27 cellular contexts compared by ENCODE assay signal in genomic region chr12:116726749-116727148, GRCh38. TPM values are rescaled to one million over a fixed set of nuclear protein-coding genes. Genes with fewer than 3 reads are reported as not detected.
DNase-seq lines count a peak whose midpoint lies in the region; ATAC-seq and TF ChIP-seq lines count a peak whose summit lies in the region.
"Had no signal": no experiment of that assay in that cellular context is flagged by ENCODE, and none has a peak within 500 bp of the region (broad histone marks: within the 10 kb centered on the region; RNA-seq: fewer than 3 reads in every experiment).

No MANE protein-coding gene starts in this region.

- no peak for TF ChIP-seq POLR2A in uterus (IDR thresholded peaks at IDR 0.05)

- H3K79me2 ChIP-seq in GM23338 (replicated peaks; ENCODE audit: insufficient read depth): peaks cover 55% of the 10 kb centered on the region

- H3K27me3 ChIP-seq in GM23338 (ENCODE audit: insufficient read depth): no peaks in the 10 kb centered on the region
- no peaks in the 10 kb centered on the region for H3K27me3 ChIP-seq in uterus
- H3K27me3 ChIP-seq: BLaER1 treated with 17β-estradiol and CSF1 and Interleukin-3, amounts not matched to agents 10 nM and 100 nM; Peyer's patch; right atrium auricular region; SJCRH30; testis had no signal

- H2AFZ ChIP-seq in GM23338: no peak overlapping the region

- no peaks in the 10 kb centered on the region for H3K36me3 ChIP-seq in GM23338 (ENCODE audit: insufficient read depth)
- no peaks in the 10 kb centered on the region for H3K36me3 ChIP-seq in uterus
- H3K36me3 ChIP-seq: SJCRH30 had no signal

- H3K27ac Mint-ChIP-seq in GM23338 (no peak overlapping the region), progenitor cell of endocrine pancreas (peak overlapping the region; percentile 13)
- H3K27ac Mint-ChIP-seq in activated T-helper 17 cell treated with anti-CD3 and anti-CD28 coated beads, Interleukin-2, amount 50 U/mL, for 72 hours: peak overlapping the region; percentile 10
- H3K27ac Mint-ChIP-seq: activated CD8-positive, alpha-beta T cell treated with anti-CD3 and anti-CD28 coated beads for 36 hours had no signal

- no peaks in the 10 kb centered on the region for H3K9me2 ChIP-seq in GM23338 (ENCODE audit: insufficient read depth)

- ATAC-seq in GM23338: peak; percentile 24; the same call in 2 of the 3 replicates
- ATAC-seq in activated T-helper 17 cell treated with anti-CD3 and anti-CD28 coated beads, Interleukin-2, amount 50 U/mL, for 72 hours (replicated peaks): no peak
- ATAC-seq: activated CD4-positive, CD25-positive, alpha-beta regulatory T cell treated with anti-CD3 and anti-CD28 coated beads, Interleukin-2, amount 50 U/mL, for 24 hours; activated CD8-positive, alpha-beta T cell treated with anti-CD3 and anti-CD28 coated beads for 36 hours; naive thymus-derived CD8-positive, alpha-beta T cell had no signal

- H3F3A ChIP-seq in GM23338 (replicated peaks; ENCODE audit: low read depth): no peaks in the 10 kb centered on the region

- peak overlapping the region; percentile 24; the same call in 1 of the 2 replicates for H3K27ac ChIP-seq in GM23338 (ENCODE audit: low read depth)
- no peak overlapping the region for H3K27ac ChIP-seq in uterus
- H3K27ac ChIP-seq: BLaER1 treated with 17β-estradiol and CSF1 and Interleukin-3, amounts not matched to agents 10 nM and 100 nM; Peyer's patch; right atrium auricular region; SJCRH30; testis had no signal

- H3K4me1 Mint-ChIP-seq in GM23338 (peaks cover 15% of the 10 kb centered on the region), progenitor cell of endocrine pancreas (ENCODE audit: low read depth) (peaks cover 27% of the 10 kb centered on the region)
- H3K4me1 Mint-ChIP-seq in activated T-helper 17 cell treated with anti-CD3 and anti-CD28 coated beads, Interleukin-2, amount 50 U/mL, for 72 hours: peaks cover 12% of the 10 kb centered on the region

- no peak overlapping the region for H3K4me2 ChIP-seq in GM23338
- H3K4me2 ChIP-seq: BLaER1 treated with 17β-estradiol and CSF1 and Interleukin-3, amounts not matched to agents 10 nM and 100 nM had no signal

- DNase-seq in GM23338 (ENCODE audit: low spot score) (peak; percentile 65), fibroblast of pulmonary artery (ENCODE audit: low read depth) (peak; percentile 39), progenitor cell of endocrine pancreas (ENCODE audit: low spot score, unreplicated experiment) (no peak), uterus (no peak), RPMI8226 (no peak), NCI-H226 (no peak)
- no peak for DNase-seq in activated effector memory CD4-positive, alpha-beta T cell treated with anti-CD3 and anti-CD28 coated beads, Interleukin-2, amount 50 U/mL, for 16 hours
- DNase-seq: ACHN; activated CD8-positive, alpha-beta T cell treated with anti-CD3 and anti-CD28 coated beads for 36 hours; activated gamma-delta T cell; activated T-cell treated with anti-CD3 and anti-CD28 coated beads for 4 hours; COR-L47; glutamatergic neuron; KG1; naive thymus-derived CD8-positive, alpha-beta T cell; NCI-H1436; NCI-H510A treated with DMSO at 0.1 percent for 48 hours; occipital lobe; Peyer's patch; SJCRH30; stimulated activated naive CD4-positive, alpha-beta T cell treated with Interleukin-2 at 50 U/mL for 16 hours; testis had no signal

- H3K9me3 Mint-ChIP-seq in GM23338: no peaks in the 10 kb centered on the region
- H3K9me3 Mint-ChIP-seq in activated T-helper 17 cell treated with anti-CD3 and anti-CD28 coated beads, Interleukin-2, amount 50 U/mL, for 72 hours: no peaks in the 10 kb centered on the region
- no peaks in the 10 kb centered on the region for H3K9me3 Mint-ChIP-seq in progenitor cell of endocrine pancreas (ENCODE audit: low read depth)
- H3K9me3 Mint-ChIP-seq: activated CD8-positive, alpha-beta T cell treated with anti-CD3 and anti-CD28 coated beads for 36 hours; mesothelial cell of epicardium; naive thymus-derived CD8-positive, alpha-beta T cell had no signal

- no peak overlapping the region for H3K4me3 ChIP-seq in GM23338
- H3K4me3 ChIP-seq in fibroblast of pulmonary artery (replicated peaks; ENCODE audit: low read depth, low read length): no peak overlapping the region
- H3K4me3 ChIP-seq in uterus: no peak overlapping the region
- H3K4me3 ChIP-seq: BLaER1 treated with 17β-estradiol and CSF1 and Interleukin-3, amounts not matched to agents 10 nM and 100 nM; Peyer's patch; right atrium auricular region; SJCRH30; testis had no signal

- peaks cover 12% of the 10 kb centered on the region; the same call in 1 of the 2 replicates for H4K20me1 ChIP-seq in GM23338 (replicated peaks; ENCODE audit: insufficient read depth)

- H3K4me3 Mint-ChIP-seq in GM23338: no peak overlapping the region
- no peak overlapping the region for H3K4me3 Mint-ChIP-seq in activated T-helper 17 cell treated with anti-CD3 and anti-CD28 coated beads, Interleukin-2, amount 50 U/mL, for 72 hours
- no peak overlapping the region for H3K4me3 Mint-ChIP-seq in progenitor cell of endocrine pancreas (ENCODE audit: low read depth)
- H3K4me3 Mint-ChIP-seq: activated CD8-positive, alpha-beta T cell treated with anti-CD3 and anti-CD28 coated beads for 36 hours; mesothelial cell of epicardium; naive thymus-derived CD8-positive, alpha-beta T cell had no signal

- H3K27me3 Mint-ChIP-seq in GM23338 (ENCODE audit: insufficient read depth, low read depth, poor library complexity): peaks cover 1% of the 10 kb centered on the region
- no peaks in the 10 kb centered on the region for H3K27me3 Mint-ChIP-seq in activated T-helper 17 cell treated with anti-CD3 and anti-CD28 coated beads, Interleukin-2, amount 50 U/mL, for 72 hours
- no peaks in the 10 kb centered on the region for H3K27me3 Mint-ChIP-seq in progenitor cell of endocrine pancreas
- H3K27me3 Mint-ChIP-seq: activated CD8-positive, alpha-beta T cell treated with anti-CD3 and anti-CD28 coated beads for 36 hours; naive thymus-derived CD8-positive, alpha-beta T cell had no signal

- peaks cover 8% of the 10 kb centered on the region; the same call in 1 of the 2 replicates for H3K4me1 ChIP-seq in GM23338 (ENCODE audit: insufficient read depth)
- no peaks in the 10 kb centered on the region for H3K4me1 ChIP-seq in uterus
- H3K4me1 ChIP-seq: SJCRH30 had no signal

- no peak for TF ChIP-seq CTCF in GM23338 (conservative IDR thresholded peaks at IDR 0.05; ENCODE audit: low read depth in 2 of 2)
- TF ChIP-seq CTCF in fibroblast of pulmonary artery (IDR thresholded peaks at IDR 0.05; ENCODE audit: low read length, missing control alignments): no peak
- no peak for TF ChIP-seq CTCF in progenitor cell of endocrine pancreas (IDR thresholded peaks at IDR 0.05; ENCODE audit: unreplicated experiment)
- no peak for TF ChIP-seq CTCF in uterus (IDR thresholded peaks at IDR 0.05)

- H3K36me3 Mint-ChIP-seq in GM23338 (ENCODE audit: low read depth) (peaks cover 6% of the 10 kb centered on the region; the same call in 2 of the 3 replicates), progenitor cell of endocrine pancreas (ENCODE audit: insufficient read depth) (peaks cover 11% of the 10 kb centered on the region)
- peaks cover 25% of the 10 kb centered on the region for H3K36me3 Mint-ChIP-seq in activated T-helper 17 cell treated with anti-CD3 and anti-CD28 coated beads, Interleukin-2, amount 50 U/mL, for 72 hours (ENCODE audit: low read depth)

- intact Hi-C loops in uterus (cut with DNase I; ENCODE audit: low total_unique reads): no loop called here

- no peaks in the 10 kb centered on the region for H3K9me3 ChIP-seq in uterus
- H3K9me3 ChIP-seq: BLaER1 treated with 17β-estradiol and CSF1 and Interleukin-3, amounts not matched to agents 10 nM and 100 nM; Peyer's patch; right atrium auricular region; SJCRH30; testis had no signal

TF ChIP-seq in GM23338, 12 proteins besides CTCF, POLR2A, EP300 and RAD21 (continues in another document):
- no peak for TF ChIP-seq ZNF114 (CRISPR knock-in tag; IDR thresholded peaks at IDR 0.05)
- TF ChIP-seq POLR2AphosphoS5 (IDR thresholded peaks at IDR 0.05; ENCODE audit: low read depth): no peak
- no peak for TF ChIP-seq EZH2phosphoT487 (IDR thresholded peaks at IDR 0.05; ENCODE audit: unreplicated experiment)
- TF ChIP-seq NANOG (IDR thresholded peaks at IDR 0.05; ENCODE audit: borderline replicate concordance): no peak

RNA-seq across cellular contexts. Expression of gene SPRING1, which starts 11.1 kb away (rescaled TPM):
- total RNA-seq in GM23338 (2014; rRNA removed; shearing (Covaris generic)): 51.3 and 57.1 TPM in 2 replicates
- polyA plus RNA-seq in GM23338 (2016; fragmentation: Nextera tagmentation; extraction: Ambion mirVana): 6.6 and 8.2 TPM in 2 replicates
- 10 to 100 TPM; 17.9 to 32.8 TPM for total RNA-seq in activated T-helper 17 cell treated with anti-CD3 and anti-CD28 coated beads, Interleukin-2, amount 50 U/mL, for 72 hours
- total RNA-seq in progenitor cell of endocrine pancreas (63.2 and 64.4 TPM in 2 replicates), uterus (10 to 100 TPM; 14.3 to 26.2 (median 20.2) TPM)

RNA-seq across cellular contexts. Expression of gene RNFT2, which starts 11.4 kb away (rescaled TPM):
- 19.7 and 22.9 TPM in 2 replicates for total RNA-seq in GM23338 (2014; rRNA removed; shearing (Covaris generic))
- polyA plus RNA-seq in GM23338 (2016; fragmentation: Nextera tagmentation; extraction: Ambion mirVana): 19.3 and 21.5 TPM in 2 replicates
- 10 to 100 TPM; 12.3 to 23.6 TPM for total RNA-seq in activated T-helper 17 cell treated with anti-CD3 and anti-CD28 coated beads, Interleukin-2, amount 50 U/mL, for 72 hours
- 31.6 and 32.1 TPM in 2 replicates for total RNA-seq in progenitor cell of endocrine pancreas
- 1 to 10 TPM in 2 of 4 donors, not detected in 2; 1.4 to 4.7 TPM for total RNA-seq in uterus

Comparison
In these comparisons a context has a peak if more than half of its experiments do, and no peak if none do; other contexts are left out.
1. DNase-seq: peak in GM23338 (single experiment) and fibroblast of pulmonary artery (single experiment); none in progenitor cell of endocrine pancreas (single experiment), activated effector memory CD4-positive, alpha-beta T cell treated with anti-CD3 and anti-CD28 coated beads, Interleukin-2, amount 50 U/mL, for 16 hours (single experiment), uterus (0 of 2), RPMI8226 (single experiment) and NCI-H226 (single experiment).